Comparison of ENCODE assay signal across 8 cellular contexts in genomic region chr3:129605593-129606521, GRCh38. TPM values are rescaled to one million over a fixed set of nuclear protein-coding genes. Genes with fewer than 3 reads are reported as not detected.
DNase-seq lines count a peak whose midpoint lies in the region; ATAC-seq and TF ChIP-seq lines count a peak whose summit lies in the region.

No MANE protein-coding gene starts in this region.

- H3K9me2 ChIP-seq in GM23248 (ENCODE audit: insufficient read depth) (no peaks in the 10 kb centered on the region), OCI-LY7 (ENCODE audit: insufficient read depth, low read length) (no peaks in the 10 kb centered on the region)

- H3K4me2 ChIP-seq in GM23248 (ENCODE audit: unreplicated experiment) = peak overlapping the region; percentile 75
- peak overlapping the region; percentile 41; the same call in 1 of the 2 replicates for H3K4me2 ChIP-seq in OCI-LY7 (ENCODE audit: low read length)

- H3K36me3 Mint-ChIP-seq in activated naive CD4-positive, alpha-beta T cell treated with anti-CD3 and anti-CD28 coated beads, Interleukin-2, amount 50 U/mL, for 24 hours = no peaks in the 10 kb centered on the region

- H3K27ac ChIP-seq in GM23248 = peak overlapping the region; percentile 66
- H3K27ac ChIP-seq in OCI-LY7 (ENCODE audit: low read depth, low read length, poor library complexity, severe bottlenecking) = no peak overlapping the region

- peaks cover 32% of the 10 kb centered on the region for H3K4me1 ChIP-seq in GM23248 (ENCODE audit: insufficient read depth)
- no peaks in the 10 kb centered on the region for H3K4me1 ChIP-seq in OCI-LY7 (ENCODE audit: insufficient read depth, low read length, poor library complexity, severe bottlenecking)

- intact Hi-C loops in OCI-LY7 (cut with micrococcal nuclease; ENCODE audit: unreplicated experiment) = no loop called here
- intact Hi-C loops in Right ventricle myocardium superior (cut with DNase I) = no loop called here
- intact Hi-C loops in posterior cingulate gyrus (cut with DNase I) = loop anchor here (5.0 kb wide), 1 partner anchor 114 kb away; no protein-coding TSS in a partner anchor

- DNase-seq in 8988T (peak; percentile 84), GM23248 (peak; percentile 85), OCI-LY7 (ENCODE audit: low spot score) (peak; percentile 32), Right ventricle myocardium superior (peak; percentile 79), posterior cingulate gyrus (peak in 8 of 10 donors; percentile 41 to 94 (median 49)), DMS153 (lab: John Stamatoyannopoulos, UW) (no peak), putamen (ENCODE audit: low spot score) (no peak)

- in situ Hi-C loops in GM23248 (cut with MboI) = loop anchor here (10.0 kb wide), 1 partner anchor 111 kb away; no protein-coding TSS in a partner anchor

- H4K20me1 ChIP-seq in GM23248 (ENCODE audit: insufficient read depth) (no peaks in the 10 kb centered on the region), OCI-LY7 (ENCODE audit: insufficient read depth, low read length) (no peaks in the 10 kb centered on the region)

- H3K4me3 Mint-ChIP-seq in activated naive CD4-positive, alpha-beta T cell treated with anti-CD3 and anti-CD28 coated beads, Interleukin-2, amount 50 U/mL, for 24 hours = peak overlapping the region; percentile 89

- H3K9me3 Mint-ChIP-seq in activated naive CD4-positive, alpha-beta T cell treated with anti-CD3 and anti-CD28 coated beads, Interleukin-2, amount 50 U/mL, for 24 hours = no peaks in the 10 kb centered on the region

- no TSS peak for BruUV-seq in OCI-LY7 (replicated peaks; lab: Mats Ljungman, UMichigan)

- peaks cover 31% of the 10 kb centered on the region for H3F3A ChIP-seq in GM23248 (ENCODE audit: insufficient read depth)

- H3K36me3 ChIP-seq in GM23248 (ENCODE audit: low read depth) = no peaks in the 10 kb centered on the region
- no peaks in the 10 kb centered on the region for H3K36me3 ChIP-seq in OCI-LY7 (ENCODE audit: insufficient read depth, low read length)

- H2AFZ ChIP-seq in GM23248 = peak overlapping the region; percentile 51; the same call in 1 of the 2 replicates
- no peak overlapping the region for H2AFZ ChIP-seq in OCI-LY7 (ENCODE audit: low read length)

- H3K27me3 ChIP-seq in GM23248 (replicated peaks; ENCODE audit: insufficient read depth) = no peaks in the 10 kb centered on the region

- peaks cover 9% of the 10 kb centered on the region for H3K27me3 Mint-ChIP-seq in activated naive CD4-positive, alpha-beta T cell treated with anti-CD3 and anti-CD28 coated beads, Interleukin-2, amount 50 U/mL, for 24 hours

- POLR2A ChIA-PET in OCI-LY7 (lab: Charles Lee) = no interaction called here

- H3K4me3 ChIP-seq in GM23248 (peak overlapping the region; percentile 72), OCI-LY7 (ENCODE audit: low read depth, low read length, poor library complexity, severe bottlenecking) (peak overlapping the region; percentile 8)

- WGBS in GM23248 (ENCODE audit: low coverage in 1 of 2, low lambda C conversion rate in 2 of 2, missing lambda C conversion rate in 2 of 2), 2 experiments = 1% methylated on average over 87 to 113 of the region's 120 CpGs

- CTCF ChIA-PET in OCI-LY7 (lab: Charles Lee; ENCODE audit: unreplicated experiment) = interaction anchor here (0.6 kb wide), 2 partner anchors 29 to 116 kb away, joined by 3 to 4 read pairs; no protein-coding TSS in a partner anchor

- H3K4me1 Mint-ChIP-seq in activated naive CD4-positive, alpha-beta T cell treated with anti-CD3 and anti-CD28 coated beads, Interleukin-2, amount 50 U/mL, for 24 hours = peaks cover 4% of the 10 kb centered on the region

- no peaks in the 10 kb centered on the region for H3K9me3 ChIP-seq in GM23248 (ENCODE audit: low read depth)
- H3K9me3 ChIP-seq in OCI-LY7 (ENCODE audit: low read length) = no peaks in the 10 kb centered on the region

- H3K79me2 ChIP-seq in GM23248 (ENCODE audit: insufficient read depth) (peaks cover 49% of the 10 kb centered on the region), OCI-LY7 (ENCODE audit: insufficient read depth, low read depth, low read length) (no peaks in the 10 kb centered on the region)

- H3K27ac Mint-ChIP-seq in activated naive CD4-positive, alpha-beta T cell treated with anti-CD3 and anti-CD28 coated beads, Interleukin-2, amount 50 U/mL, for 24 hours = peak overlapping the region; percentile 25

- ATAC-seq in Right ventricle myocardium superior (ENCODE audit: poor library complexity) = peak; percentile 30

- peak overlapping the region; percentile 80 for H3K9ac ChIP-seq in GM23248

- TF ChIP-seq CTCF in OCI-LY7 (conservative IDR thresholded peaks at IDR 0.05; ENCODE audit: low read length) = no peak

RNA-seq across cellular contexts. Expression of gene PLXND1, which starts 0.6 kb away (rescaled TPM):
- total RNA-seq in GM23248 (2014; rRNA removed; shearing (Covaris generic)) = 67.2 and 83.0 TPM in 2 replicates
- 35.7 and 37.4 TPM in 2 replicates for polyA plus RNA-seq in GM23248 (2016; fragmentation: Nextera tagmentation; extraction: Ambion mirVana)
- 6.0 and 6.8 TPM in 2 replicates for total RNA-seq in OCI-LY7 (2014; rRNA removed; shearing (Covaris generic))
- total RNA-seq in OCI-LY7 (2022) (4.7 and 5.3 TPM in 2 replicates), Right ventricle myocardium superior (53.1 TPM)

Comparison
In these comparisons a context has a peak if more than half of its experiments do, and no peak if none do; other contexts are left out.
1. DNase-seq: peak in 8988T (single experiment), GM23248 (single experiment), OCI-LY7 (single experiment), Right ventricle myocardium superior (single experiment) and posterior cingulate gyrus (8 of 10); none in DMS153 (single experiment) and putamen (single experiment).